In genomic region chr2:43406643-43407042, GRCh38 we compare ENCODE assay signal across 3 cellular contexts.
TF ChIP-seq lines count a peak whose summit lies in the region.

No MANE protein-coding gene starts in this region.

TF ChIP-seq in SK-N-SH, 30 proteins besides CTCF, POLR2A, EP300 and RAD21:
- TF ChIP-seq MXI1 (IDR thresholded peaks at IDR 0.05; ENCODE audit: low read depth, low read length) = no peak
TF ChIP-seq in SK-N-SH: peak in this region for 0.

TF ChIP-seq in SK-N-SH treated with all-trans-retinoic acid at 6 μM for 48 hours, 23 proteins besides CTCF, POLR2A, EP300 and RAD21:
- TF ChIP-seq OSR1 (CRISPR knock-in tag; IDR thresholded peaks at IDR 0.05) (no peak), ZFP3 (CRISPR knock-in tag; IDR thresholded peaks at IDR 0.05) (no peak), PPARA (CRISPR knock-in tag; IDR thresholded peaks at IDR 0.05; ENCODE audit: borderline replicate concordance) (no peak), ZNF8 (CRISPR knock-in tag; IDR thresholded peaks at IDR 0.05) (no peak), ZC3H10 (CRISPR knock-in tag; IDR thresholded peaks at IDR 0.05) (no peak), ESRRG (CRISPR knock-in tag; IDR thresholded peaks at IDR 0.05) (no peak), BACH2 (CRISPR knock-in tag; IDR thresholded peaks at IDR 0.05; ENCODE audit: borderline replicate concordance) (no peak), CSRNP3 (CRISPR knock-in tag; IDR thresholded peaks at IDR 0.05) (no peak), RARB (CRISPR knock-in tag; IDR thresholded peaks at IDR 0.05) (no peak), TSHZ2 (CRISPR knock-in tag; IDR thresholded peaks at IDR 0.05) (no peak)

TF ChIP-seq in WTC11, 78 proteins besides CTCF, POLR2A, EP300 and RAD21:
- no peak for TF ChIP-seq PREB (CRISPR knock-in tag; IDR thresholded peaks at IDR 0.05; ENCODE audit: borderline replicate concordance)
- no peak for TF ChIP-seq FOXP4 (CRISPR knock-in tag; IDR thresholded peaks at IDR 0.05)
- no peak for TF ChIP-seq NR3C1 (CRISPR knock-in tag; conservative IDR thresholded peaks at IDR 0.05; ENCODE audit: low read depth)
- no peak for TF ChIP-seq USF2 (CRISPR knock-in tag; IDR thresholded peaks at IDR 0.05)
- no peak for TF ChIP-seq ATF6 (CRISPR knock-in tag; IDR thresholded peaks at IDR 0.05)
- TF ChIP-seq HMGA2 (CRISPR knock-in tag; IDR thresholded peaks at IDR 0.05) = no peak
- no peak for TF ChIP-seq ATF3 (CRISPR knock-in tag; conservative IDR thresholded peaks at IDR 0.05)
- no peak for TF ChIP-seq ZNF232 (CRISPR knock-in tag; IDR thresholded peaks at IDR 0.05)
- TF ChIP-seq AR (CRISPR knock-in tag; IDR thresholded peaks at IDR 0.05) = no peak
- TF ChIP-seq E2F1 (CRISPR knock-in tag; IDR thresholded peaks at IDR 0.05) = no peak
- TF ChIP-seq ZNF425 (CRISPR knock-in tag; conservative IDR thresholded peaks at IDR 0.05) = no peak
- no peak for TF ChIP-seq JAZF1 (CRISPR knock-in tag; IDR thresholded peaks at IDR 0.05)
- TF ChIP-seq MLX (CRISPR knock-in tag; IDR thresholded peaks at IDR 0.05) = no peak
- TF ChIP-seq ETV6 (CRISPR knock-in tag; IDR thresholded peaks at IDR 0.05) = no peak
- no peak for TF ChIP-seq SOX15 (CRISPR knock-in tag; IDR thresholded peaks at IDR 0.05)
- no peak for TF ChIP-seq ZNF396 (CRISPR knock-in tag; IDR thresholded peaks at IDR 0.05; ENCODE audit: borderline replicate concordance)
- TF ChIP-seq E2F5 (CRISPR knock-in tag; IDR thresholded peaks at IDR 0.05) = no peak
- no peak for TF ChIP-seq CREM (CRISPR knock-in tag; IDR thresholded peaks at IDR 0.05)
